8 cellular contexts compared by ENCODE assay signal in genomic region chr1:91851130-91852010, GRCh38. TPM values are rescaled to one million over a fixed set of nuclear protein-coding genes. Genes with fewer than 3 reads are reported as not detected.
DNase-seq lines count a peak whose midpoint lies in the region; ATAC-seq, FAIRE-seq and TF ChIP-seq lines count a peak whose summit lies in the region.

No MANE protein-coding gene starts in this region.

- H3K9me3 ChIP-seq in Panc1 (ENCODE audit: control insufficient read depth, insufficient read depth, low read depth, low read length) (no peaks in the 10 kb centered on the region), prostate gland (no peaks in the 10 kb centered on the region)

- in situ Hi-C loops in Panc1 (cut with HindIII; ENCODE audit: low pct_unique_long_range_greater_than_20kb, low sequenced_read_pairs) (no loop called here), GM13977 (cut with MboI; ENCODE audit: low pct_unique_long_range_greater_than_20kb, low sequenced_read_pairs, unreplicated experiment) (no loop called here)

- H3K4me3 ChIP-seq in Panc1 (ENCODE audit: low read depth in 2 of 2, low read length in 2 of 2), result peak overlapping the region; percentile 25 to 36; a peak in 3 of 4 replicates
- H3K4me3 ChIP-seq in prostate gland, result no peak overlapping the region

- FAIRE-seq in RCC 7860 (lab: Jason Lieb, UNC), result no peak

- H3K27me3 ChIP-seq in Panc1 (ENCODE audit: control insufficient read depth, insufficient read depth, low read length), result no peaks in the 10 kb centered on the region
- no peaks in the 10 kb centered on the region for H3K27me3 ChIP-seq in foreskin keratinocyte
- no peaks in the 10 kb centered on the region for H3K27me3 ChIP-seq in prostate gland (replicated peaks; ENCODE audit: insufficient read depth)

- peak overlapping the region; percentile 85 for H3K27ac ChIP-seq in Panc1 (ENCODE audit: low read length)
- no peak overlapping the region for H3K27ac ChIP-seq in foreskin keratinocyte
- H3K27ac ChIP-seq in prostate gland, result peak overlapping the region; percentile 28 to 53

- peak; percentile 89 for DNase-seq in Daoy (ENCODE audit: low read depth)
- DNase-seq in Panc1 (ENCODE audit: low read depth, low spot score), result peak; percentile 25
- no peak for DNase-seq in foreskin keratinocyte
- DNase-seq in prostate gland (ENCODE audit: low spot score), result peak; percentile 55
- DNase-seq in NCI-H2171 treated with DMSO at 0.1 percent for 48 hours (lab: John Stamatoyannopoulos, UW), result no peak
- no peak for DNase-seq in UCSD-AML1 (lab: John Stamatoyannopoulos, UW; ENCODE audit: unreplicated experiment)
- DNase-seq in GM13977 (ENCODE audit: low spot score), result no peak
- no peak for DNase-seq in RCC 7860 (ENCODE audit: low spot score)

- CTCF ChIA-PET in Panc1 (lab: Charles Lee), result no interaction called here

- POLR2A ChIA-PET in Panc1 (lab: Charles Lee), result interaction anchor here (0.7 kb wide), 1 partner anchor 13 kb away, joined by 3 read pairs; no protein-coding TSS in a partner anchor

- intact Hi-C loops in Panc1 (cut with micrococcal nuclease; ENCODE audit: unreplicated experiment) (no loop called here), prostate gland (cut with DNase I) (no loop called here)

- no TSS peak for BruUV-seq in Panc1 (replicated peaks; lab: Mats Ljungman, UMichigan)

- TF ChIP-seq CTCF in Panc1 (IDR thresholded peaks at IDR 0.05), result no peak
- TF ChIP-seq CTCF in foreskin keratinocyte (conservative IDR thresholded peaks at IDR 0.05), result no peak
- TF ChIP-seq CTCF in prostate gland (IDR thresholded peaks at IDR 0.05), result no peak
- no peak for TF ChIP-seq CTCF in GM13977 (IDR thresholded peaks at IDR 0.05; ENCODE audit: extremely low read depth, insufficient read depth, missing control alignments)

- H3K4me1 ChIP-seq in Panc1 (ENCODE audit: control insufficient read depth, insufficient read depth, low read length) (peaks cover 22% of the 10 kb centered on the region), foreskin keratinocyte (peaks cover 2% of the 10 kb centered on the region), prostate gland (replicated peaks) (no peaks in the 10 kb centered on the region)

- H3K36me3 ChIP-seq in Panc1 (ENCODE audit: control insufficient read depth, insufficient read depth, low read length), result no peaks in the 10 kb centered on the region
- no peaks in the 10 kb centered on the region for H3K36me3 ChIP-seq in prostate gland

- ATAC-seq in Panc1 (peak; percentile 98), foreskin keratinocyte (peak; percentile 78)

- TF ChIP-seq POLR2A in prostate gland (IDR thresholded peaks at IDR 0.05), result no peak

- 12% methylated on average over 13 of the region's 13 CpGs for WGBS in prostate gland

RNA-seq across cellular contexts. Expression of gene TGFBR3, which starts 34.6 kb away (rescaled TPM):
- 1.6 and 20.5 TPM in 2 replicates for total RNA-seq in Daoy (2014; rRNA removed; shearing (Covaris generic))
- total RNA-seq in Panc1 (2021; ENCODE audit: unreplicated experiment) (14.5 TPM), foreskin keratinocyte (1.6 and 2.9 TPM in 2 replicates), prostate gland (10 to 100 TPM; 26.4 to 51.7 TPM)
- polyA plus RNA-seq in Panc1 (2012; ENCODE audit: insufficient read length), result 4.3 TPM
- polyA plus RNA-seq in foreskin keratinocyte, result 0.27 and 0.54 TPM in 2 replicates

Comparison
In these comparisons a context has a peak if more than half of its experiments do, and no peak if none do; other contexts are left out.
1. DNase-seq: peak in Daoy (single experiment), Panc1 (single experiment) and prostate gland (single experiment); none in foreskin keratinocyte (0 of 2), NCI-H2171 treated with DMSO at 0.1 percent for 48 hours (single experiment), UCSD-AML1 (single experiment), GM13977 (single experiment) and RCC 7860 (single experiment).
2. H3K4me3 ChIP-seq: peak in Panc1 (2 of 2); none in prostate gland (0 of 2).